22 cellular contexts compared by ENCODE assay signal in the genomic region with DNA sequence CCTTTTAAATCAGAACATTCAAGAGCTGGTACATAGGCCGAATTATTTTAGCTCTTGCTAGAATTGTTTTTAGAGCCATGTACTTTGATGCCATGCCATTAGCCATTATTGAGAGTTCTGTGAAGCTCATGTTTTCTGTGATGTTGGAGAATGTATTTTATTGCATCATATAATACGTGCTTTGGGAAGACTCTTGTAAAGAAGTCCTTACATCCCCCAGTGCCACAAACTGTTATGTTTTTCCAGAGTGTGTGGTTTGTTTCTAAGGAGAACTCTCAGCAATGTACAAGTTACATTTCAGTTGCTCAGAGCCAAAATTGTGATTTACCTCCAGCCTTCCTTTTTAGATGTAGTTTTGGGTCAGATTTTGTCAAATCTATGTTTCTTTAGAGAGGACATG.
A peak's percentile ranks its signal among the peaks of the same experiment; 100 is the strongest.
DNase-seq lines count a peak whose midpoint lies in the region; ATAC-seq and TF ChIP-seq lines count a peak whose summit lies in the region.
"Had no signal": no experiment of that assay in that cellular context is flagged by ENCODE, and none has a peak within 500 bp of the region (broad histone marks: within the 10 kb centered on the region; RNA-seq: fewer than 3 reads in every experiment).

No MANE protein-coding gene starts in this region.

- no peak overlapping the region for H3K4me3 ChIP-seq in Karpas-422 (ENCODE audit: low read length)
- no peak overlapping the region for H3K4me3 ChIP-seq in choroid plexus epithelial cell (ENCODE audit: low read depth, low read length)
- no peak overlapping the region for H3K4me3 ChIP-seq in osteoblast (ENCODE audit: insufficient read depth, low read length)
- H3K4me3 ChIP-seq: body of pancreas, lower lobe of right lung, psoas muscle, transverse colon had no signal

- TF ChIP-seq CTCF in choroid plexus epithelial cell (conservative IDR thresholded peaks at IDR 0.05; ENCODE audit: low read depth, low read length) (no peak), osteoblast (IDR thresholded peaks at IDR 0.05; ENCODE audit: extremely low read depth, low read depth, low read length) (no peak)

- H4K20me1 ChIP-seq in Karpas-422 (ENCODE audit: insufficient read depth, low read depth, low read length) (no peaks in the 10 kb centered on the region), osteoblast (ENCODE audit: insufficient read depth, low read length) (no peaks in the 10 kb centered on the region)

- H3K9me3 Mint-ChIP-seq in activated CD4-positive, alpha-beta T cell treated with anti-CD3 and anti-CD28 coated beads, Interleukin-2, amount 10 ng/mL, durations not matched to agents 24 days and 14 days, result peaks cover 8% of the 10 kb centered on the region
- H3K9me3 Mint-ChIP-seq: CD14-positive monocyte; dendritic cell treated with granulocyte-macrophage colony-stimulating factor and Interleukin-4, amounts not matched to agents 40 ng/mL and 50 ng/mL, for 4 days had no signal

- no peaks in the 10 kb centered on the region for H3K27me3 ChIP-seq in Karpas-422 (ENCODE audit: low read length)
- no peaks in the 10 kb centered on the region for H3K27me3 ChIP-seq in osteoblast (ENCODE audit: insufficient read depth, low read length)
- H3K27me3 ChIP-seq: body of pancreas, transverse colon had no signal

- peaks cover 58% of the 10 kb centered on the region for H3K4me1 Mint-ChIP-seq in activated CD4-positive, alpha-beta T cell treated with anti-CD3 and anti-CD28 coated beads, Interleukin-2, amount 10 ng/mL, durations not matched to agents 24 days and 14 days

- no peak overlapping the region for H3K4me3 Mint-ChIP-seq in activated CD4-positive, alpha-beta T cell treated with anti-CD3 and anti-CD28 coated beads, Interleukin-2, amount 10 ng/mL, durations not matched to agents 24 days and 14 days
- H3K4me3 Mint-ChIP-seq: CD14-positive monocyte; dendritic cell treated with granulocyte-macrophage colony-stimulating factor and Interleukin-4, amounts not matched to agents 40 ng/mL and 50 ng/mL, for 4 days; naive thymus-derived CD4-positive, alpha-beta T cell had no signal

- peaks cover 2% of the 10 kb centered on the region for H3K27me3 Mint-ChIP-seq in activated CD4-positive, alpha-beta T cell treated with anti-CD3 and anti-CD28 coated beads, Interleukin-2, amount 10 ng/mL, durations not matched to agents 24 days and 14 days
- H3K27me3 Mint-ChIP-seq: dendritic cell treated with granulocyte-macrophage colony-stimulating factor and Interleukin-4, amounts not matched to agents 40 ng/mL and 50 ng/mL, for 4 days; naive thymus-derived CD4-positive, alpha-beta T cell had no signal

- DNase-seq in activated CD4-positive, alpha-beta T cell treated with anti-CD3 and anti-CD28 coated beads, Interleukin-2, amount 10 ng/mL, durations not matched to agents 24 days and 14 days, result no peak
- DNase-seq in activated CD4-positive, alpha-beta T cell treated with anti-CD3 and anti-CD28 coated beads, Interleukin-2, amount 50 U/mL, for 1 hour, result no peak
- DNase-seq in Karpas-422 (no peak), choroid plexus epithelial cell (ENCODE audit: low read depth) (peak; percentile 26), osteoblast (ENCODE audit: insufficient read length, low spot score, missing footprints) (no peak)
- no peak for DNase-seq in effector CD8-positive, alpha-beta T cell (lab: John Stamatoyannopoulos, UW)
- DNase-seq: activated gamma-delta T cell treated with Interleukin-2 at 50 U/mL for 16 hours; body of pancreas; DMS79; H7; lower lobe of right lung; naive thymus-derived CD4-positive, alpha-beta T cell; NCI-H1105 treated with DMSO at 0.1 percent for 48 hours; NCI-H774; psoas muscle; SK-N-SH; transverse colon had no signal

- peaks cover 70% of the 10 kb centered on the region for H3K36me3 Mint-ChIP-seq in activated CD4-positive, alpha-beta T cell treated with anti-CD3 and anti-CD28 coated beads, Interleukin-2, amount 10 ng/mL, durations not matched to agents 24 days and 14 days (ENCODE audit: low read depth)

- H3K9me3 ChIP-seq in Karpas-422 (ENCODE audit: low read length) (no peaks in the 10 kb centered on the region), osteoblast (ENCODE audit: low read depth, low read length) (no peaks in the 10 kb centered on the region)
- H3K9me3 ChIP-seq: body of pancreas, lower lobe of right lung, psoas muscle, SK-N-SH, transverse colon had no signal

- H3K4me2 ChIP-seq in Karpas-422 (ENCODE audit: low read depth, low read length, poor library complexity, severe bottlenecking) (no peak overlapping the region), osteoblast (ENCODE audit: insufficient read depth, low read length) (peak overlapping the region; percentile 0)
- H3K4me2 ChIP-seq: KMS-11, SK-N-SH had no signal

- H3K4me1 ChIP-seq in Karpas-422 (ENCODE audit: low read length), result peaks cover 37% of the 10 kb centered on the region
- H3K4me1 ChIP-seq in osteoblast (ENCODE audit: insufficient read depth, low read length), result peaks cover 27% of the 10 kb centered on the region

- H3K9ac ChIP-seq in Karpas-422 (ENCODE audit: low read length), result no peak overlapping the region
- H3K9ac ChIP-seq: KMS-11, SK-N-SH had no signal

- intact Hi-C loops in activated CD4-positive, alpha-beta T cell treated with anti-CD3 and anti-CD28 coated beads, Interleukin-2, amount 10 ng/mL, durations not matched to agents 24 days and 14 days (cut with micrococcal nuclease), result loop anchor here (5.0 kb wide), 1 partner anchor 155 kb away; a partner anchor contains a TSS

- H3K27ac ChIP-seq in Karpas-422 (ENCODE audit: low read length) (peak overlapping the region; percentile 23; the same call in 1 of the 2 replicates), osteoblast (ENCODE audit: low read depth, low read length) (peak overlapping the region; percentile 68)
- H3K27ac ChIP-seq: body of pancreas, KMS-11, lower lobe of right lung, psoas muscle, transverse colon had no signal

- no peak overlapping the region for H2AFZ ChIP-seq in Karpas-422 (ENCODE audit: low read length)
- H2AFZ ChIP-seq in osteoblast (ENCODE audit: low read length), result no peak overlapping the region

- ATAC-seq in HG03571 (IDR thresholded peaks at IDR 0.05; ENCODE audit: unreplicated experiment) (no peak), HG02642 (IDR thresholded peaks at IDR 0.05; ENCODE audit: poor library complexity, unreplicated experiment) (no peak)
- ATAC-seq: body of pancreas; lower lobe of right lung; naive thymus-derived CD4-positive, alpha-beta T cell had no signal

- H3K79me2 ChIP-seq in Karpas-422 (ENCODE audit: low read length) (peaks cover 91% of the 10 kb centered on the region), osteoblast (ENCODE audit: insufficient read depth, low read length) (peaks cover 46% of the 10 kb centered on the region)

- H3K27ac Mint-ChIP-seq in activated CD4-positive, alpha-beta T cell treated with anti-CD3 and anti-CD28 coated beads, Interleukin-2, amount 10 ng/mL, durations not matched to agents 24 days and 14 days, result peak overlapping the region; percentile 30
- H3K27ac Mint-ChIP-seq: dendritic cell treated with granulocyte-macrophage colony-stimulating factor and Interleukin-4, amounts not matched to agents 40 ng/mL and 50 ng/mL, for 4 days had no signal

- H3K9me2 ChIP-seq in Karpas-422 (replicated peaks; ENCODE audit: insufficient read depth, low read length), result no peaks in the 10 kb centered on the region
- H3K9me2 ChIP-seq: SK-N-SH had no signal

- H3K36me3 ChIP-seq in Karpas-422 (ENCODE audit: insufficient read depth, low read length), result peaks cover 5% of the 10 kb centered on the region
- H3K36me3 ChIP-seq in osteoblast (ENCODE audit: insufficient read depth, low read length), result no peaks in the 10 kb centered on the region
- H3K36me3 ChIP-seq: transverse colon had no signal
